ENCODE assay signal across 16 cellular contexts in the genomic region with DNA sequence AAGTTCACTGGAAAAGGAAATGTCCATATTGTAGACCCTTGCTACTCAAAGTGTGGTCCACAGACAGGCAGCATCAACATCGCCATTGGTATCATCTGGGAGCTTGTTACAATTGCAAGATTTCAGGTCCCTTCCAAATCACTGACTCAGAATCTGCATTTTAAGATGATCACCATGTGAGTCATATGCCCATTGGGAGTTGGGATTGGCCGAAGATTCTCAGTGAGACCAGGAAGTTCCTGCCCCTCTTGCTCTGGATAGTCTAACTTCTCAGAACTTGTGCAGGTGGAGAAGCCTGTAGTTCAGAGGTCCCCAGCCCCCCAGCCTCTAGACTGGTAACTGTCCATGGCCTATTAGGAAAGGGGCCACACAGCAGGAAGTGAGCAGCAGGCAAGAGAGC. TPM values are rescaled to one million over a fixed set of nuclear protein-coding genes. Genes with fewer than 3 reads are reported as not detected.
DNase-seq lines count a peak whose midpoint lies in the region; FAIRE-seq and TF ChIP-seq lines count a peak whose summit lies in the region.
"Had no signal": no experiment of that assay in that cellular context is flagged by ENCODE, and none has a peak within 500 bp of the region (broad histone marks: within the 10 kb centered on the region; RNA-seq: fewer than 3 reads in every experiment).

No MANE protein-coding gene starts in this region.

- TF ChIP-seq CTCF in CD14-positive monocyte (IDR thresholded peaks at IDR 0.05) = no peak
- no peak for TF ChIP-seq CTCF in NB4 (IDR thresholded peaks at IDR 0.05; ENCODE audit: low read depth, low read length)

- H3K9me3 Mint-ChIP-seq in CD14-positive monocyte = no peaks in the 10 kb centered on the region
- H3K9me3 Mint-ChIP-seq: nephron had no signal

- H3K4me1 Mint-ChIP-seq in CD14-positive monocyte = peaks cover 53% of the 10 kb centered on the region
- H3K4me1 Mint-ChIP-seq: nephron had no signal

- FAIRE-seq in GM12891 (lab: Jason Lieb, UNC) = peak; percentile 26
- FAIRE-seq: colon had no signal

- TF ChIP-seq POLR2A in GM12891 (IDR thresholded peaks at IDR 0.05; ENCODE audit: low read depth, low read length) = no peak
- TF ChIP-seq POLR2A in NB4 (IDR thresholded peaks at IDR 0.05; ENCODE audit: extremely low read depth, insufficient read length) = no peak

- H3K4me3 Mint-ChIP-seq in CD14-positive monocyte = no peak overlapping the region
- H3K4me3 Mint-ChIP-seq: nephron had no signal

- DNase-seq in CD14-positive monocyte (ENCODE audit: low spot score) (no peak), GM12891 (ENCODE audit: insufficient read length, low spot score) (no peak), NB4 (ENCODE audit: low read depth) (peak; percentile 91), fibroblast of peridontal ligament (ENCODE audit: extremely low read depth) (peak; percentile 4), DMS114 treated with DMSO at 0.1 percent for 48 hours (lab: John Stamatoyannopoulos, UW; ENCODE audit: unreplicated experiment) (no peak), NCI-H2227 treated with DMSO at 0.1 percent for 48 hours (lab: John Stamatoyannopoulos, UW) (no peak), NCI-H1092 (lab: John Stamatoyannopoulos, UW) (no peak)
- DNase-seq: activated CD8-positive, alpha-beta memory T cell treated with anti-CD3 and anti-CD28 coated beads, Interleukin-2, amount 50 U/mL, for 4 hours; amniotic stem cell; esophagus squamous epithelium; NCI-H146; NCI-H524; substantia nigra had no signal

- H3K4me3 ChIP-seq in NB4 (ENCODE audit: low read depth, low read length) = no peak overlapping the region
- H3K4me3 ChIP-seq: esophagus squamous epithelium had no signal

- H3K36me3 Mint-ChIP-seq in CD14-positive monocyte = peaks cover 6 to 26% of the 10 kb centered on the region in 2 donors

- H3K27me3 Mint-ChIP-seq in CD14-positive monocyte (ENCODE audit: low read depth in 3 of 3) = no peaks in the 10 kb centered on the region

- peak overlapping the region in 4 of 7 donors; percentile 28 to 71 (median 49) for H3K27ac Mint-ChIP-seq in CD14-positive monocyte
- H3K27ac Mint-ChIP-seq: nephron had no signal

- intact Hi-C loops in CD14-positive monocyte (cut with micrococcal nuclease) = loop anchor here in 1 of 2 donors (10.0 kb wide), 1 partner anchor 97 kb away; a partner anchor contains a TSS

TF ChIP-seq in GM12891, 5 proteins besides CTCF, POLR2A, EP300 and RAD21:
- TF ChIP-seq TAF1 (IDR thresholded peaks at IDR 0.05; ENCODE audit: low read depth, low read length) (no peak), PAX5 (IDR thresholded peaks at IDR 0.05; ENCODE audit: insufficient read depth, low read length, severe bottlenecking) (no peak), SPI1 (IDR thresholded peaks at IDR 0.05; ENCODE audit: low read depth, low read length) (no peak), POU2F2 (IDR thresholded peaks at IDR 0.05; ENCODE audit: low read depth, low read length) (no peak), POLR2AphosphoS5 (IDR thresholded peaks at IDR 0.05; ENCODE audit: low read depth, low read length) (no peak)
TF ChIP-seq in GM12891: peak in this region for 0.

RNA-seq across cellular contexts. Expression of a gene that starts 48.9 kb away (rescaled TPM):
- not detected for polyA plus RNA-seq in CD14-positive monocyte
- polyA plus RNA-seq in GM12891 (2012; ENCODE audit: low read depth, missing spikeins) = not detected
- polyA plus RNA-seq: liver had no signal

Comparison
In these comparisons a context has a peak if more than half of its experiments do, and no peak if none do; other contexts are left out.
1. DNase-seq: peak in NB4 (single experiment) and fibroblast of peridontal ligament (single experiment); none in CD14-positive monocyte (single experiment), GM12891 (single experiment), DMS114 treated with DMSO at 0.1 percent for 48 hours (single experiment), NCI-H2227 treated with DMSO at 0.1 percent for 48 hours (single experiment) and NCI-H1092 (single experiment).